Comparison of ENCODE assay signal across 22 cellular contexts in the genomic region with DNA sequence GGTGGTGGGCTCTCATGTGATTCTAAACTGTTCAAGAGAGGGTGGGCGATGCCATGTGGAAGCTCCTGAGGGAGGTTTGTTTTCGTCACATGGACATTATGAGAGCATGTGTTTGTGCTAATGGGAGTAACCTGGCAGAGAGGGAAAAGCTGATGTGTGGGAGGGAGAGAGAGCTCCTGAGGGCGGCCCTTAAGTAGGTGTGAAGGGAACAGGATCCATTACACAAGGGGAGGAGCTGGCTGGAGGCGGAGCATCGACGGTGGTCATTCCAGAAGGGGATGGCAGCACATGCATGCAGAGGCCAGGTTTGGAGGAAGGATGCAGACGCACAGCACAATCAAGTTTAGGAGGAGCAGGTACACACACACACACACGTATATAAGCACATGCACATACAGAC.
DNase-seq lines count a peak whose midpoint lies in the region; ATAC-seq lines count a peak whose summit lies in the region.
"Had no signal": no experiment of that assay in that cellular context is flagged by ENCODE, and none has a peak within 500 bp of the region (broad histone marks: within the 10 kb centered on the region; RNA-seq: fewer than 3 reads in every experiment).

No MANE protein-coding gene starts in this region.

- H3K4me1 Mint-ChIP-seq in T-helper 1 cell treated with Interleukin-12 subunit alpha and Interleukin-12 subunit beta and Interleukin-4 antibody, amounts not matched to agents 30 μg/mL and 1 μg/mL, for 36 hours (ENCODE audit: low read depth): peaks cover 50% of the 10 kb centered on the region
- H3K4me1 Mint-ChIP-seq in activated CD8-positive, alpha-beta T cell treated with anti-CD3 and anti-CD28 coated beads, Interleukin-2, amount 10 ng/mL, durations not matched to agents 7 days and 5 days (ENCODE audit: low read depth): peaks cover 67% of the 10 kb centered on the region
- H3K4me1 Mint-ChIP-seq in naive thymus-derived CD4-positive, alpha-beta T cell: peaks cover 38 to 83% (median 70%) of the 10 kb centered on the region in 7 donors

- CTCF ChIA-PET in activated CD8-positive, alpha-beta T cell treated with anti-CD3 and anti-CD28 coated beads, Interleukin-2, amount 10 ng/mL, durations not matched to agents 7 days and 5 days (lab: Charles Lee): interaction anchor here (0.9 kb wide), 1 partner anchor 31 kb away, joined by 3 read pairs; no protein-coding TSS in a partner anchor
- CTCF ChIA-PET in naive thymus-derived CD4-positive, alpha-beta T cell (lab: Charles Lee): interaction anchor here (0.6 to 2.0 kb wide), 3 partner anchors 11 to 158 kb away, joined by 3 to 5 read pairs (median 4); no protein-coding TSS in a partner anchor

- intact Hi-C loops in naive thymus-derived CD4-positive, alpha-beta T cell (cut with micrococcal nuclease): loop anchor here (2.0 to 5.0 kb wide), 6 partner anchors 17 to 120 kb away; no protein-coding TSS in a partner anchor

- peak overlapping the region; percentile 80 for H3K4me3 Mint-ChIP-seq in T-helper 1 cell treated with Interleukin-12 subunit alpha and Interleukin-12 subunit beta and Interleukin-4 antibody, amounts not matched to agents 30 μg/mL and 1 μg/mL, for 36 hours
- no peak overlapping the region for H3K4me3 Mint-ChIP-seq in activated CD8-positive, alpha-beta T cell treated with anti-CD3 and anti-CD28 coated beads, Interleukin-2, amount 10 ng/mL, durations not matched to agents 7 days and 5 days
- peak overlapping the region in 9 of 10 donors; percentile 65 to 93 (median 85) for H3K4me3 Mint-ChIP-seq in naive thymus-derived CD4-positive, alpha-beta T cell

- POLR2A ChIA-PET in activated CD8-positive, alpha-beta T cell treated with anti-CD3 and anti-CD28 coated beads, Interleukin-2, amount 10 ng/mL, durations not matched to agents 7 days and 5 days (lab: Charles Lee): no interaction called here
- POLR2A ChIA-PET in naive thymus-derived CD4-positive, alpha-beta T cell (lab: Charles Lee): interaction anchor here (0.7 to 2.2 kb wide), 12 partner anchors 12 to 98 kb away, joined by 3 to 12 read pairs (median 4); no protein-coding TSS in a partner anchor

- peaks cover 0 to 68% of the 10 kb centered on the region in 2 donors for H3K4me1 ChIP-seq in naive thymus-derived CD4-positive, alpha-beta T cell (ENCODE audit: control insufficient read depth in 2 of 2, insufficient read depth in 2 of 2, low read length in 2 of 2)
- H3K4me1 ChIP-seq: right atrium auricular region, SJCRH30, tibial nerve had no signal

- H3K27me3 Mint-ChIP-seq in T-helper 1 cell treated with Interleukin-12 subunit alpha and Interleukin-12 subunit beta and Interleukin-4 antibody, amounts not matched to agents 30 μg/mL and 1 μg/mL, for 36 hours (ENCODE audit: low read depth): no peaks in the 10 kb centered on the region
- H3K27me3 Mint-ChIP-seq in activated CD8-positive, alpha-beta T cell treated with anti-CD3 and anti-CD28 coated beads, Interleukin-2, amount 10 ng/mL, durations not matched to agents 7 days and 5 days (ENCODE audit: low read depth): no peaks in the 10 kb centered on the region
- no peaks in the 10 kb centered on the region for H3K27me3 Mint-ChIP-seq in naive thymus-derived CD4-positive, alpha-beta T cell

- no peak for DNase-seq in T-helper 1 cell
- DNase-seq in ELF-1 (ENCODE audit: low read depth, low spot score): peak; percentile 44
- DNase-seq in activated CD8-positive, alpha-beta T cell treated with anti-CD3 and anti-CD28 coated beads, Interleukin-2, amount 10 ng/mL, durations not matched to agents 7 days and 5 days: no peak
- no peak for DNase-seq in naive thymus-derived CD4-positive, alpha-beta T cell
- DNase-seq in NCI-H345 (lab: John Stamatoyannopoulos, UW): no peak
- no peak for DNase-seq in Kasumi-1 (lab: John Stamatoyannopoulos, UW)
- DNase-seq: activated CD4-positive, CD25-positive, alpha-beta regulatory T cell treated with anti-CD3 and anti-CD28 coated beads, Interleukin-2, amount 50 U/mL, for 72 hours; C1 segment of cervical spinal cord; erythroblast; left lung; mucosa of descending colon; NCI-H187; NCI-H524; nucleus accumbens; OCI-M1; SJCRH30; stimulated activated CD4-positive, alpha-beta T cell treated with anti-CD3 and anti-CD28 coated beads, Interleukin-15, amount 100 ng/mL, for 24 hours; stimulated activated naive CD4-positive, alpha-beta T cell had no signal

- H3K9me3 Mint-ChIP-seq in T-helper 1 cell treated with Interleukin-12 subunit alpha and Interleukin-12 subunit beta and Interleukin-4 antibody, amounts not matched to agents 30 μg/mL and 1 μg/mL, for 36 hours: no peaks in the 10 kb centered on the region
- no peaks in the 10 kb centered on the region for H3K9me3 Mint-ChIP-seq in activated CD8-positive, alpha-beta T cell treated with anti-CD3 and anti-CD28 coated beads, Interleukin-2, amount 10 ng/mL, durations not matched to agents 7 days and 5 days (ENCODE audit: insufficient read depth)
- H3K9me3 Mint-ChIP-seq in naive thymus-derived CD4-positive, alpha-beta T cell: peaks cover 0 to 4% (median 0%) of the 10 kb centered on the region in 11 donors

- no peaks in the 10 kb centered on the region for H3K27me3 ChIP-seq in naive thymus-derived CD4-positive, alpha-beta T cell (ENCODE audit: control insufficient read depth in 2 of 2, insufficient read depth in 2 of 2, low read length in 2 of 2)
- H3K27me3 ChIP-seq: left lung, right atrium auricular region, SJCRH30, tibial nerve had no signal

- no peak for ATAC-seq in activated CD8-positive, alpha-beta T cell treated with anti-CD3 and anti-CD28 coated beads, Interleukin-2, amount 10 ng/mL, durations not matched to agents 7 days and 5 days
- ATAC-seq in naive thymus-derived CD4-positive, alpha-beta T cell: no peak
- ATAC-seq in HG03460 (IDR thresholded peaks at IDR 0.05; ENCODE audit: unreplicated experiment): no peak

- no peaks in the 10 kb centered on the region for H3K36me3 ChIP-seq in naive thymus-derived CD4-positive, alpha-beta T cell (ENCODE audit: control insufficient read depth in 2 of 3, insufficient read depth in 3 of 3, low read length in 3 of 3)
- H3K36me3 ChIP-seq: left lung, right atrium auricular region, tibial nerve had no signal

- H3K9me3 ChIP-seq in naive thymus-derived CD4-positive, alpha-beta T cell (ENCODE audit: control insufficient read depth in 2 of 3, low read length in 3 of 3): no peaks in the 10 kb centered on the region
- H3K9me3 ChIP-seq: left lung, mucosa of descending colon, right atrium auricular region, tibial nerve had no signal

- peak overlapping the region; percentile 46 for H3K27ac ChIP-seq in naive thymus-derived CD4-positive, alpha-beta T cell (ENCODE audit: low read depth, low read length)
- H3K27ac ChIP-seq: left lung, right atrium auricular region, SJCRH30, tibial nerve had no signal

- H3K27ac Mint-ChIP-seq in T-helper 1 cell treated with Interleukin-12 subunit alpha and Interleukin-12 subunit beta and Interleukin-4 antibody, amounts not matched to agents 30 μg/mL and 1 μg/mL, for 36 hours: peak overlapping the region; percentile 88
- peak overlapping the region; percentile 79 for H3K27ac Mint-ChIP-seq in activated CD8-positive, alpha-beta T cell treated with anti-CD3 and anti-CD28 coated beads, Interleukin-2, amount 10 ng/mL, durations not matched to agents 7 days and 5 days
- H3K27ac Mint-ChIP-seq in naive thymus-derived CD4-positive, alpha-beta T cell: peak overlapping the region; percentile 83 to 95 (median 91)

- H3K4me3 ChIP-seq in naive thymus-derived CD4-positive, alpha-beta T cell (ENCODE audit: low read length): no peak overlapping the region
- H3K4me3 ChIP-seq: left lung, mucosa of descending colon, right atrium auricular region, SJCRH30, tibial nerve had no signal

- H3K36me3 Mint-ChIP-seq in T-helper 1 cell treated with Interleukin-12 subunit alpha and Interleukin-12 subunit beta and Interleukin-4 antibody, amounts not matched to agents 30 μg/mL and 1 μg/mL, for 36 hours (ENCODE audit: low read depth): peaks cover 40% of the 10 kb centered on the region
- H3K36me3 Mint-ChIP-seq in activated CD8-positive, alpha-beta T cell treated with anti-CD3 and anti-CD28 coated beads, Interleukin-2, amount 10 ng/mL, durations not matched to agents 7 days and 5 days (ENCODE audit: low read depth): peaks cover 52% of the 10 kb centered on the region
- H3K36me3 Mint-ChIP-seq in naive thymus-derived CD4-positive, alpha-beta T cell: peaks cover under 1 to 46% (median 11%) of the 10 kb centered on the region in 5 donors
